9 cellular contexts compared by ENCODE assay signal in genomic region chr10:60237977-60238376, GRCh38.
DNase-seq lines count a peak whose midpoint lies in the region; ATAC-seq and TF ChIP-seq lines count a peak whose summit lies in the region.
"Had no signal": no experiment of that assay in that cellular context is flagged by ENCODE, and none has a peak within 500 bp of the region (broad histone marks: within the 10 kb centered on the region; RNA-seq: fewer than 3 reads in every experiment).

No MANE protein-coding gene starts in this region.

- no peaks in the 10 kb centered on the region for H3F3A ChIP-seq in PC-9 (ENCODE audit: insufficient read depth, low read depth)

- H4K20me1 ChIP-seq in PC-9 (ENCODE audit: insufficient read depth) = no peaks in the 10 kb centered on the region

- no peaks in the 10 kb centered on the region for H3K36me3 ChIP-seq in ACC112 (ENCODE audit: insufficient read depth, low read length)
- no peaks in the 10 kb centered on the region for H3K36me3 ChIP-seq in brain microvascular endothelial cell (replicated peaks)
- H3K36me3 ChIP-seq in PC-9 (ENCODE audit: low read depth) = no peaks in the 10 kb centered on the region

- H3K9me2 ChIP-seq in PC-9 (ENCODE audit: insufficient read depth) = no peaks in the 10 kb centered on the region

- in situ Hi-C loops in brain microvascular endothelial cell (cut with HindIII; ENCODE audit: low pct_ligation_motif_present, low sequenced_read_pairs) = no loop called here

- H3K4me1 Mint-ChIP-seq in glutamatergic neuron (ENCODE audit: low read depth, unreplicated experiment) = peaks cover 10% of the 10 kb centered on the region

- no peak overlapping the region for H3K27ac Mint-ChIP-seq in glutamatergic neuron (ENCODE audit: unreplicated experiment)

- H3K27me3 ChIP-seq in ACC112 (ENCODE audit: insufficient read depth, low read length) (no peaks in the 10 kb centered on the region), brain microvascular endothelial cell (replicated peaks) (no peaks in the 10 kb centered on the region), PC-9 (ENCODE audit: insufficient read depth, low read depth) (no peaks in the 10 kb centered on the region)

- H3K4me3 ChIP-seq in ACC112 (ENCODE audit: low read depth, low read length) = peak overlapping the region; percentile 61
- no peak overlapping the region for H3K4me3 ChIP-seq in brain microvascular endothelial cell (ENCODE audit: low read depth, low read length)
- H3K4me3 ChIP-seq in PC-9 = no peak overlapping the region

- no peaks in the 10 kb centered on the region for H3K27me3 Mint-ChIP-seq in glutamatergic neuron (ENCODE audit: unreplicated experiment)

- intact Hi-C loops in PC-9 (cut with micrococcal nuclease; ENCODE audit: unreplicated experiment) = loop anchor here (1.0 to 10.0 kb wide), 3 partner anchors 196 to 537 kb away; partner anchors contain the start of gene CDK1

- peak; percentile 30 for ATAC-seq in GM18873 (IDR thresholded peaks at IDR 0.05; ENCODE audit: low FRiP score, unreplicated experiment)
- ATAC-seq in HG03432 (IDR thresholded peaks at IDR 0.05; ENCODE audit: unreplicated experiment) = peak; percentile 42

- H3K9me3 ChIP-seq in PC-9 (ENCODE audit: insufficient read depth, low read depth) = 0 out of 2 replicates have a peak, but pooled peaks cover 4% of the 10 kb centered on the region

- H3K9me3 Mint-ChIP-seq in glutamatergic neuron (ENCODE audit: unreplicated experiment) = no peaks in the 10 kb centered on the region

- POLR2A ChIA-PET in PC-9 (lab: Charles Lee; ENCODE audit: unreplicated experiment) = interaction anchor here (0.5 kb wide), 1 partner anchor 181 kb away, joined by 3 read pairs; no protein-coding TSS in a partner anchor

- H3K4me2 ChIP-seq in PC-9 = no peak overlapping the region

- H3K4me1 ChIP-seq in ACC112 (ENCODE audit: control insufficient read depth, insufficient read depth, low read length, unreplicated experiment) (peaks cover 24% of the 10 kb centered on the region), PC-9 (replicated peaks; ENCODE audit: insufficient read depth) (no peaks in the 10 kb centered on the region)

- H2AFZ ChIP-seq in ACC112 (ENCODE audit: low read length, unreplicated experiment) (peak overlapping the region; percentile 57), PC-9 (no peak overlapping the region)

- H3K36me3 Mint-ChIP-seq in glutamatergic neuron (ENCODE audit: unreplicated experiment) = no peaks in the 10 kb centered on the region

- H3K79me2 ChIP-seq in ACC112 (ENCODE audit: control insufficient read depth, insufficient read depth, low read length, unreplicated experiment) (no peaks in the 10 kb centered on the region), PC-9 (ENCODE audit: low read depth) (no peaks in the 10 kb centered on the region)

- H3K27ac ChIP-seq in ACC112 (ENCODE audit: low read depth, low read length) (peak overlapping the region; percentile 35), brain microvascular endothelial cell (peak overlapping the region; percentile 16), PC-9 (no peak overlapping the region)

- CTCF ChIA-PET in PC-9 (lab: Charles Lee) = interaction anchor here (1.1 to 1.2 kb wide), 2 partner anchors 196 to 205 kb away, joined by 4 to 5 read pairs; no protein-coding TSS in a partner anchor

- H3K4me3 Mint-ChIP-seq in glutamatergic neuron (ENCODE audit: unreplicated experiment) = no peak overlapping the region

- TF ChIP-seq CTCF in brain microvascular endothelial cell (IDR thresholded peaks at IDR 0.05; ENCODE audit: low read depth, low read length, missing control alignments) = no peak
- no peak for TF ChIP-seq CTCF in glutamatergic neuron (IDR thresholded peaks at IDR 0.05; ENCODE audit: partially characterized antibody, unreplicated experiment)
- TF ChIP-seq CTCF in PC-9 (conservative IDR thresholded peaks at IDR 0.05) = no peak

- peak; percentile 35 for DNase-seq in brain microvascular endothelial cell
- no peak for DNase-seq in glutamatergic neuron
- DNase-seq in PC-9 = no peak
- no peak for DNase-seq in SIG-M5 treated with dmso at 0.1 percent for 504 hours (lab: John Stamatoyannopoulos, UW; ENCODE audit: unreplicated experiment)
- DNase-seq in NCI-H2227 treated with DMSO at 0.1 percent for 48 hours (lab: John Stamatoyannopoulos, UW) = no peak
- DNase-seq: activated CD8-positive, alpha-beta memory T cell treated with anti-CD3 and anti-CD28 coated beads, Interleukin-2, amount 50 U/mL, for 4 hours had no signal

- BruUV-seq in PC-9 (replicated peaks; lab: Mats Ljungman, UMichigan) = no TSS peak
